ENCODE assay signal across 8 cellular contexts in genomic region chr6:87155272-87155919, GRCh38. TPM values are rescaled to one million over a fixed set of nuclear protein-coding genes. Genes with fewer than 3 reads are reported as not detected.
DNase-seq lines count a peak whose midpoint lies in the region; ATAC-seq, FAIRE-seq and TF ChIP-seq lines count a peak whose summit lies in the region.

Gene ZNF292, plus strand, starts transcription at chr6:87155565. Its CDS starts 27 bp downstream, at chr6:87155592.

- ATAC-seq in GM19351 (IDR thresholded peaks at IDR 0.05; ENCODE audit: unreplicated experiment) (peak; percentile 65), HG03521 (IDR thresholded peaks at IDR 0.05; ENCODE audit: unreplicated experiment) (peak; percentile 80), HepG2 (peak; percentile 88)

- H3K4me3 ChIP-seq in BLaER1 treated with 17β-estradiol and CSF1 and Interleukin-3, amounts not matched to agents 10 nM and 100 nM: peak within 1 kb of the TSS; percentile 68 to 81 (median 75)
- peak within 1 kb of the TSS; percentile 86 to 96 (median 88) for H3K4me3 ChIP-seq in HepG2 (replicated peaks in 1 of 3; ENCODE audit: insufficient read depth in 1 of 3, low read depth in 2 of 3, low read length in 3 of 3)

- peak within 1 kb of the TSS; percentile 98 for H3K4me3 Mint-ChIP-seq in dendritic cell treated with granulocyte-macrophage colony-stimulating factor and Interleukin-4, amounts not matched to agents 40 ng/mL and 50 ng/mL, for 4 days

- TF ChIP-seq EP300 in HepG2 (IDR thresholded peaks at IDR 0.05; ENCODE audit: low read depth in 2 of 2, low read length in 2 of 2) (peak in 1 of 2 experiments; percentile 21; a peak in 1 of 4 replicates), HepG2 (CRISPR knock-in tag; IDR thresholded peaks at IDR 0.05; ENCODE audit: borderline replicate concordance) (peak; percentile 44; the same call in 1 of the 2 replicates)

- intact Hi-C loops in dendritic cell treated with granulocyte-macrophage colony-stimulating factor and Interleukin-4, amounts not matched to agents 40 ng/mL and 50 ng/mL, for 4 days (cut with micrococcal nuclease): loop anchor here (5.0 to 10.0 kb wide), 3 partner anchors 317 to 539 kb away; partner anchors contain the start of genes ORC3 and SLC35A1
- intact Hi-C loops in HepG2 (cut with micrococcal nuclease; ENCODE audit: unreplicated experiment): loop anchor here (5.0 kb wide), 2 partner anchors 82 to 237 kb away; no protein-coding TSS in a partner anchor

- no peaks in the 10 kb centered on the region for H3K9me3 ChIP-seq in BLaER1 treated with 17β-estradiol and CSF1 and Interleukin-3, amounts not matched to agents 10 nM and 100 nM (replicated peaks in 1 of 11)
- H3K9me3 ChIP-seq in HepG2 (ENCODE audit: low read length): no peaks in the 10 kb centered on the region

- no peaks in the 10 kb centered on the region for H3K27me3 ChIP-seq in BLaER1 treated with 17β-estradiol and CSF1 and Interleukin-3, amounts not matched to agents 10 nM and 100 nM
- peaks cover 0 to 3% of the 10 kb centered on the region in 2 experiments; a peak in 1 of 5 replicates for H3K27me3 ChIP-seq in HepG2 (ENCODE audit: control insufficient read depth in 1 of 2, insufficient read depth in 2 of 2, low read length in 2 of 2)

- H3K9me3 Mint-ChIP-seq in dendritic cell treated with granulocyte-macrophage colony-stimulating factor and Interleukin-4, amounts not matched to agents 40 ng/mL and 50 ng/mL, for 4 days: no peaks in the 10 kb centered on the region

- in situ Hi-C loops in HepG2 (cut with HindIII; ENCODE audit: extremely low pct_ligation_motif_present, low pct_unique_long_range_greater_than_20kb): no loop called here

- peaks cover 66% of the 10 kb centered on the region for H3K79me2 ChIP-seq in HepG2 (ENCODE audit: insufficient read depth, low read length)

- peaks cover 36% of the 10 kb centered on the region for H3K36me3 Mint-ChIP-seq in dendritic cell treated with granulocyte-macrophage colony-stimulating factor and Interleukin-4, amounts not matched to agents 40 ng/mL and 50 ng/mL, for 4 days (ENCODE audit: low read depth)

- H3K9ac ChIP-seq in BLaER1 treated with 17β-estradiol and CSF1 and Interleukin-3, amounts not matched to agents 10 nM and 100 nM: peak within 1 kb of the TSS; percentile 83 to 89 (median 87)
- H3K9ac ChIP-seq in HepG2 (ENCODE audit: insufficient read depth, low read depth, low read length): peak within 1 kb of the TSS; percentile 78

- peak within 1 kb of the TSS; percentile 67 to 81 (median 73) for H3K4me2 ChIP-seq in BLaER1 treated with 17β-estradiol and CSF1 and Interleukin-3, amounts not matched to agents 10 nM and 100 nM
- peak within 1 kb of the TSS; percentile 74 for H3K4me2 ChIP-seq in HepG2 (ENCODE audit: low read depth, low read length)

- FAIRE-seq in HepG2 (lab: Jason Lieb, UNC): peak; percentile 55

- H3K27ac Mint-ChIP-seq in dendritic cell treated with granulocyte-macrophage colony-stimulating factor and Interleukin-4, amounts not matched to agents 40 ng/mL and 50 ng/mL, for 4 days: peak within 1 kb of the TSS; percentile 97

- peaks cover 21 to 46% (median 33%) of the 10 kb centered on the region in 10 experiments for H3K4me1 ChIP-seq in BLaER1 treated with 17β-estradiol and CSF1 and Interleukin-3, amounts not matched to agents 10 nM and 100 nM
- peaks cover 32% of the 10 kb centered on the region for H3K4me1 ChIP-seq in HepG2 (ENCODE audit: insufficient read depth, low read length)

- peak; percentile 99 for DNase-seq in NCI-H748 (lab: John Stamatoyannopoulos, UW; ENCODE audit: unreplicated experiment)
- peak; percentile 86 to 95 for DNase-seq in activated CD4-positive, alpha-beta T cell treated with anti-CD3 and anti-CD28 coated beads, Interleukin-2, amount 50 U/mL, for 24 hours (ENCODE audit: low read depth in 1 of 2, low spot score in 1 of 2)
- DNase-seq in HepG2 (ENCODE audit: low spot score): peak; percentile 93
- peak; percentile 93 for DNase-seq in stimulated activated CD4-positive, alpha-beta T cell treated with anti-CD3 and anti-CD28 coated beads, Interleukin-4, amount 100 ng/mL, for 1 hour

- peaks cover 0 to 15% (median 0%) of the 10 kb centered on the region in 11 experiments; a peak in 5 of 22 replicates for H3K36me3 ChIP-seq in BLaER1 treated with 17β-estradiol and CSF1 and Interleukin-3, amounts not matched to agents 10 nM and 100 nM
- H3K36me3 ChIP-seq in HepG2 (replicated peaks in 1 of 2; ENCODE audit: control insufficient read depth in 1 of 2, insufficient read depth in 2 of 2, low read length in 2 of 2): peaks cover 0 to 2% of the 10 kb centered on the region in 2 experiments; a peak in 1 of 5 replicates

- POLR2A ChIA-PET in HepG2 (lab: Yijun Ruan, JAX): interaction anchor here (0.6 kb wide), 1 partner anchor 16 kb away, joined by 3 read pairs; no protein-coding TSS in a partner anchor

- H3K4me1 Mint-ChIP-seq in dendritic cell treated with granulocyte-macrophage colony-stimulating factor and Interleukin-4, amounts not matched to agents 40 ng/mL and 50 ng/mL, for 4 days (ENCODE audit: low read depth): peaks cover 44% of the 10 kb centered on the region

- peak; percentile 25; the same call in 1 of the 2 replicates for TF ChIP-seq RAD21 in HepG2 (CRISPR knock-in tag; IDR thresholded peaks at IDR 0.05)

- peak within 1 kb of the TSS; percentile 75 to 92 (median 90) for H3K27ac ChIP-seq in BLaER1 treated with 17β-estradiol and CSF1 and Interleukin-3, amounts not matched to agents 10 nM and 100 nM
- H3K27ac ChIP-seq in HepG2 (ENCODE audit: extremely low read length, insufficient read depth, low read length): peak within 1 kb of the TSS; percentile 87

- peak within 1 kb of the TSS; percentile 95 for H2AFZ ChIP-seq in HepG2 (ENCODE audit: low read length)

- TF ChIP-seq POLR2A in HepG2 (IDR thresholded peaks at IDR 0.05; ENCODE audit: insufficient read depth in 1 of 2, low read depth in 2 of 2, low read length in 2 of 2): peak in 1 of 2 experiments; percentile 78; a peak in 2 of 4 replicates

- WGBS in HepG2 (ENCODE audit: low lambda C conversion rate): under 1% methylated on average over 38 of the region's 69 CpGs

- H3K27me3 Mint-ChIP-seq in dendritic cell treated with granulocyte-macrophage colony-stimulating factor and Interleukin-4, amounts not matched to agents 40 ng/mL and 50 ng/mL, for 4 days: peaks cover 13% of the 10 kb centered on the region

- TSS peak; percentile 90 for BruUV-seq in HepG2 (replicated peaks; lab: Mats Ljungman, UMichigan)

- CTCF ChIA-PET in HepG2 (lab: Yijun Ruan, JAX; ENCODE audit: low intra/inter-chr PET ratio, low total read pairs): no interaction called here

- no peak; the same call in 1 of the 2 replicates for TF ChIP-seq CTCF in HepG2 (CRISPR knock-in tag; IDR thresholded peaks at IDR 0.05)

- H4K20me1 ChIP-seq in BLaER1 treated with 17β-estradiol and CSF1 and Interleukin-3, amounts not matched to agents 10 nM and 100 nM: peaks cover 22 to 44% (median 40%) of the 10 kb centered on the region in 11 experiments; a peak in 20 of 22 replicates
- peaks cover 43% of the 10 kb centered on the region for H4K20me1 ChIP-seq in HepG2 (ENCODE audit: insufficient read depth, low read length)

TF ChIP-seq in HepG2, 621 proteins besides CTCF, POLR2A, EP300 and RAD21 (continues in another document):
- TF ChIP-seq DR1 (CRISPR knock-in tag; IDR thresholded peaks at IDR 0.05) (peak; percentile 90), SMYD3 (CRISPR knock-in tag; IDR thresholded peaks at IDR 0.05) (peak; percentile 93), ZNF746 (CRISPR knock-in tag; IDR thresholded peaks at IDR 0.05) (peak; percentile 85), ZNF205 (CRISPR knock-in tag; IDR thresholded peaks at IDR 0.05) (peak; percentile 82), SRSF4 (IDR thresholded peaks at IDR 0.05; ENCODE audit: low read depth, low read length, poor library complexity, severe bottlenecking) (no peak), MYPOP (CRISPR knock-in tag; IDR thresholded peaks at IDR 0.05) (peak; percentile 91), SNAI1 (CRISPR knock-in tag; IDR thresholded peaks at IDR 0.05; ENCODE audit: borderline replicate concordance) (0 out of 2 replicates have a peak, but pooled peaks have one; percentile 0), RARG (CRISPR knock-in tag; IDR thresholded peaks at IDR 0.05; ENCODE audit: low read depth) (no peak), DNMT3B (CRISPR knock-in tag; conservative IDR thresholded peaks at IDR 0.05) (peak; percentile 83; the same call in 1 of the 2 replicates), FOXA1 (IDR thresholded peaks at IDR 0.05) (no peak), FOXA1 (CRISPR knock-in tag; IDR thresholded peaks at IDR 0.05) (0 out of 2 replicates have a peak, but pooled peaks have one; percentile 2)

RNA-seq across cellular contexts. Expression of gene ZNF292, which starts in this region (rescaled TPM):
- total RNA-seq in HepG2 (2016; rRNA removed; fragmentation: Illumina TruSeq; extraction: Trizol): 12.8 and 15.4 TPM in 2 replicates
- total RNA-seq in HepG2 (2016; cell fraction: cytosol; rRNA removed; fragmentation: Illumina TruSeq; extraction: Trizol; ENCODE audit: low read depth): 70.6 and 73.9 TPM in 2 replicates
- 12.7 and 13.8 TPM in 2 replicates for total RNA-seq in HepG2 (2016; cell fraction: insoluble cytoplasmic fraction; rRNA removed; fragmentation: Illumina TruSeq; extraction: Trizol)
- 15.6 and 16.5 TPM in 2 replicates for total RNA-seq in HepG2 (2016; cell fraction: membrane; rRNA removed; fragmentation: Illumina TruSeq; extraction: Trizol)
- total RNA-seq in HepG2 (2016; cell fraction: nucleus; rRNA removed; fragmentation: Illumina TruSeq; extraction: Trizol): 38.9 and 39.3 TPM in 2 replicates
- polyA plus RNA-seq in HepG2 (2011; rRNA removed): 5.6 and 9.9 TPM in 2 replicates
- polyA plus RNA-seq in HepG2 (2011; cell fraction: cytosol; rRNA removed): 1.6 and 2.3 TPM in 2 replicates
- polyA plus RNA-seq in HepG2 (2011; cell fraction: nucleus; rRNA removed): 14.5 and 16.5 TPM in 2 replicates
- polyA plus RNA-seq in HepG2 (2012): 8.2 and 8.5 TPM in 2 replicates
- 0.14 and 0.21 TPM in 2 replicates for polyA plus RNA-seq in HepG2 (2016; cell fraction: cytosol; fragmentation: Illumina TruSeq; extraction: Trizol; ENCODE audit: low read depth)
- 4.9 and 5.6 TPM in 2 replicates for polyA plus RNA-seq in HepG2 (2016; cell fraction: insoluble cytoplasmic fraction; fragmentation: Illumina TruSeq; extraction: Trizol; ENCODE audit: low read depth)
- polyA plus RNA-seq in HepG2 (2016; cell fraction: membrane; fragmentation: Illumina TruSeq; extraction: Trizol; ENCODE audit: low read depth): 0.45 and 0.56 TPM in 2 replicates
- 19.9 and 22.9 TPM in 2 replicates for polyA plus RNA-seq in HepG2 (2016; cell fraction: nucleus; fragmentation: Illumina TruSeq; extraction: Trizol; ENCODE audit: insufficient read depth, low read depth)
- 15.3 and 25.7 TPM in 2 replicates for polyA minus RNA-seq in HepG2 (2011; rRNA and poly(A)+ RNA removed; ENCODE audit: low replicate concordance)
- polyA minus RNA-seq in HepG2 (2011; cell fraction: cytosol; rRNA and poly(A)+ RNA removed): 14.0 and 14.8 TPM in 2 replicates
- polyA minus RNA-seq in HepG2 (2011; cell fraction: nucleus; rRNA and poly(A)+ RNA removed): 192 and 247 TPM in 2 replicates

Comparison
In these comparisons a context has a peak if more than half of its experiments do, and no peak if none do; other contexts are left out.
1. Peak in every context shown above with its lines: DNase-seq, ATAC-seq, H3K4me3 ChIP-seq and H3K27ac ChIP-seq.